29 cellular contexts compared by ENCODE assay signal in genomic region chr3:17913349-17913748, GRCh38.
"Had no signal": no experiment of that assay in that cellular context is flagged by ENCODE, and none has a peak within 500 bp of the region (broad histone marks: within the 10 kb centered on the region; RNA-seq: fewer than 3 reads in every experiment).

No MANE protein-coding gene starts in this region.

- H3K4me3 ChIP-seq: adrenal gland, body of pancreas, breast epithelium, coronary artery had no signal

- H3K27ac ChIP-seq: adrenal gland, body of pancreas, brain microvascular endothelial cell, breast epithelium, coronary artery, VCaP had no signal

- DNase-seq: activated B cell treated with CpG ODN at 0.5 μM for 24 hours; activated CD4-positive, alpha-beta memory T cell treated with anti-CD3 and anti-CD28 coated beads for 36 hours; activated CD4-positive, alpha-beta T cell treated with anti-CD3 and anti-CD28 coated beads for 4 hours; activated CD4-positive, alpha-beta T cell treated with anti-CD3 and anti-CD28 coated beads, Interleukin-2, amount 10 ng/mL, durations not matched to agents 24 days and 14 days; activated CD4-positive, alpha-beta T cell treated with anti-CD3 and anti-CD28 coated beads, Interleukin-2, amount 50 U/mL, for 1 hour; activated CD4-positive, alpha-beta T cell treated with anti-CD3 and anti-CD28 coated beads, Interleukin-2, amount 50 U/mL, for 4 hours; activated CD4-positive, CD25-positive, alpha-beta regulatory T cell treated with anti-CD3 and anti-CD28 coated beads, Interleukin-2, amount 50 U/mL, for 72 hours; activated CD8-positive, alpha-beta memory T cell treated with anti-CD3 and anti-CD28 coated beads, Interleukin-2, amount 50 U/mL, for 4 hours; activated CD8-positive, alpha-beta T cell treated with anti-CD3 and anti-CD28 coated beads for 36 hours; activated effector memory CD4-positive, alpha-beta T cell treated with anti-CD3 and anti-CD28 coated beads, Interleukin-2, amount 50 U/mL, for 16 hours; activated gamma-delta T cell treated with Interleukin-2 at 50 U/mL for 16 hours; activated naive CD4-positive, alpha-beta T cell; activated naive CD4-positive, alpha-beta T cell treated with anti-CD3 and anti-CD28 coated beads for 36 hours; activated naive CD8-positive, alpha-beta T cell treated with anti-CD3 and anti-CD28 coated beads for 36 hours; activated T-cell treated with anti-CD3 and anti-CD28 coated beads for 4 hours; activated T-cell treated with anti-CD3 and anti-CD28 coated beads, Interleukin-2, amount 50 U/mL, for 1 hour; activated T-cell treated with anti-CD3 and anti-CD28 coated beads, Interleukin-2, amount 50 U/mL, for 4 hours; activated T-cell treated with anti-CD3 and anti-CD28 coated beads, Interleukin-2, amount 50 U/mL, for 72 hours; adrenal gland; amniotic stem cell; aorta; body of pancreas; brain microvascular endothelial cell; central memory CD4-positive, alpha-beta T cell; T-helper 2 cell; T-helper 9 cell had no signal

- H3K36me3 ChIP-seq: adrenal gland, brain microvascular endothelial cell, breast epithelium had no signal

- H3K27me3 ChIP-seq: adrenal gland, body of pancreas, brain microvascular endothelial cell, breast epithelium had no signal

- H3K9me3 ChIP-seq: adrenal gland, body of pancreas, breast epithelium had no signal

- H3K4me1 ChIP-seq: adrenal gland, body of pancreas, breast epithelium had no signal
